8 cellular contexts compared by ENCODE assay signal in genomic region chr3:52120576-52121458, GRCh38. TPM values are rescaled to one million over a fixed set of nuclear protein-coding genes. Genes with fewer than 3 reads are reported as not detected.
A peak's percentile ranks its signal among the peaks of the same experiment; 100 is the strongest.
DNase-seq lines count a peak whose midpoint lies in the region; ATAC-seq and TF ChIP-seq lines count a peak whose summit lies in the region.
"Had no signal": no experiment of that assay in that cellular context is flagged by ENCODE, and none has a peak within 500 bp of the region (broad histone marks: within the 10 kb centered on the region; RNA-seq: fewer than 3 reads in every experiment).

No MANE protein-coding gene starts in this region.

- no peak overlapping the region for H3K4me3 ChIP-seq in esophagus muscularis mucosa
- no peak overlapping the region for H3K4me3 ChIP-seq in skin epidermis

- TF ChIP-seq CTCF in esophagus muscularis mucosa (IDR thresholded peaks at IDR 0.05) = no peak

- no peaks in the 10 kb centered on the region for H3K9me3 ChIP-seq in esophagus muscularis mucosa

- H3K36me3 ChIP-seq in esophagus muscularis mucosa = no peaks in the 10 kb centered on the region

- H3K27ac ChIP-seq in esophagus muscularis mucosa (replicated peaks in 1 of 4) (peak overlapping the region; percentile 47 to 57 (median 54)), skin epidermis (peak overlapping the region in 20 of 21 experiments; percentile 31 to 86 (median 72))
- H3K27ac ChIP-seq: KMS-11 had no signal

- no peaks in the 10 kb centered on the region for H3K27me3 ChIP-seq in esophagus muscularis mucosa

- peak; percentile 66 for DNase-seq in KG1 (lab: John Stamatoyannopoulos, UW)
- no peak for DNase-seq in esophagus muscularis mucosa (ENCODE audit: extremely low spot score)
- no peak for DNase-seq in NCI-H2029 treated with DMSO at 0.1 percent for 48 hours (lab: John Stamatoyannopoulos, UW)
- no peak for DNase-seq in NCI-H510A treated with DMSO at 0.1 percent for 48 hours (lab: John Stamatoyannopoulos, UW)
- no peak for DNase-seq in cerebellum (ENCODE audit: low spot score)

- intact Hi-C loops in esophagus muscularis mucosa (cut with DNase I) = loop anchor here (5.0 kb wide), 1 partner anchor 69 kb away; no protein-coding TSS in a partner anchor

- no peak for TF ChIP-seq EP300 in esophagus muscularis mucosa (IDR thresholded peaks at IDR 0.05)

- peaks cover 22 to 42% (median 34%) of the 10 kb centered on the region in 4 donors for H3K4me1 ChIP-seq in esophagus muscularis mucosa

- 87% methylated on average over 3 of the region's 3 CpGs for WGBS in esophagus muscularis mucosa

- no peak for TF ChIP-seq POLR2A in esophagus muscularis mucosa (IDR thresholded peaks at IDR 0.05; ENCODE audit: low read depth)

- peak; percentile 24 for ATAC-seq in GM19438 (IDR thresholded peaks at IDR 0.05; ENCODE audit: low read depth, unreplicated experiment)

RNA-seq across cellular contexts. Expression of gene POC1A, which starts 33.4 kb away (rescaled TPM):
- total RNA-seq in esophagus muscularis mucosa (1 to 10 TPM in 3 of 4 donors, under 1 TPM in 1; 0.71 to 2.1 (median 1.2) TPM), cerebellum (4.2 TPM)
